ENCODE assay signal across 8 cellular contexts in the genomic region with DNA sequence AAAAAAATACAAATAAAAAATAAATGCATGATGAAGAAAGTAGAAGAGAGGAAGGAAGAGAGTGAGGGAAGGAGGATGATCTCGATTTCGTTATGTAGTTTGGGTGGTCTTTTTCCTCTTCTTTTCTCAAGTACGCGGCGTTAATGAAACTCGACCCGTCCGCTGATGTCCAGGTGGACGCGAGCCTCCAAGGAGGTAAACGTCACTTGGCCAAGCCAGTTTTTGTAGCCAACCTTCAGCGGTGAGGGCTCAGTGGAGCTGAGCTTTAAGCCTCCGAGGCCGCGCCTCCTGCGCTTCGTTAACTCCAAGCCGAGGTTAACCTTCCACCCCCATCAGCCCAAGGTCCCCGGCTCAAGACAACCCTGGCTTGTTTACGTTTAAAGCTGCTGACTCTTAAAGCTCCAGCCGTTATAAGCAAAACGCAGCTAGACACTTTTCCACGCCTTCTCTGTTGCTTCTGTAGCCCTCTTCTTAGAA.
A peak's percentile ranks its signal among the peaks of the same experiment; 100 is the strongest.
DNase-seq lines count a peak whose midpoint lies in the region; ATAC-seq and TF ChIP-seq lines count a peak whose summit lies in the region.

No MANE protein-coding gene starts in this region.

- H3K9me3 ChIP-seq in HUES6 (ENCODE audit: control insufficient read depth, insufficient read depth, low read depth, low read length), result peaks cover 8% of the 10 kb centered on the region

- H3K27me3 ChIP-seq in HUES6 (ENCODE audit: control insufficient read depth, insufficient read depth, low read length), result no peaks in the 10 kb centered on the region

- peak overlapping the region; percentile 59 for H3K4me3 ChIP-seq in GM12864 (ENCODE audit: low read depth, low read length)
- H3K4me3 ChIP-seq in HUES6 (ENCODE audit: low read depth, low read length), result peak overlapping the region; percentile 68

- TF ChIP-seq CTCF in GM12864 (IDR thresholded peaks at IDR 0.05; ENCODE audit: low read depth, low read length, missing control alignments) (no peak), VCaP (conservative IDR thresholded peaks at IDR 0.05) (no peak)

- H3K4me1 Mint-ChIP-seq in memory B cell, result peaks cover 29% of the 10 kb centered on the region
- H3K4me1 Mint-ChIP-seq in stimulated activated naive CD8-positive, alpha-beta T cell treated with anti-CD3 and anti-CD28 coated beads, Interleukin-15, amount 100 ng/mL, for 72 hours, result peaks cover 38% of the 10 kb centered on the region

- H3K36me3 Mint-ChIP-seq in memory B cell, result no peaks in the 10 kb centered on the region

- no peaks in the 10 kb centered on the region for H3K9me3 Mint-ChIP-seq in memory B cell
- no peaks in the 10 kb centered on the region for H3K9me3 Mint-ChIP-seq in stimulated activated naive CD8-positive, alpha-beta T cell treated with anti-CD3 and anti-CD28 coated beads, Interleukin-15, amount 100 ng/mL, for 72 hours

- ATAC-seq in memory B cell (ENCODE audit: low read depth) (peak; percentile 27), HG03196 (IDR thresholded peaks at IDR 0.05; ENCODE audit: unreplicated experiment) (no peak), HG03571 (IDR thresholded peaks at IDR 0.05; ENCODE audit: unreplicated experiment) (no peak)
- ATAC-seq in stimulated activated naive CD8-positive, alpha-beta T cell treated with anti-CD3 and anti-CD28 coated beads, Interleukin-15, amount 100 ng/mL, for 72 hours, result peak; percentile 22

- H3K27ac Mint-ChIP-seq in memory B cell, result peak overlapping the region; percentile 98
- H3K27ac Mint-ChIP-seq in stimulated activated naive CD8-positive, alpha-beta T cell treated with anti-CD3 and anti-CD28 coated beads, Interleukin-15, amount 100 ng/mL, for 72 hours, result peak overlapping the region; percentile 66 to 80

- H3K27me3 Mint-ChIP-seq in memory B cell, result no peaks in the 10 kb centered on the region
- H3K27me3 Mint-ChIP-seq in stimulated activated naive CD8-positive, alpha-beta T cell treated with anti-CD3 and anti-CD28 coated beads, Interleukin-15, amount 100 ng/mL, for 72 hours, result no peaks in the 10 kb centered on the region

- H3K4me1 ChIP-seq in HUES6 (ENCODE audit: control insufficient read depth, insufficient read depth, low read length), result peaks cover 10% of the 10 kb centered on the region; the same call in 1 of the 2 replicates

- no peaks in the 10 kb centered on the region for H3K36me3 ChIP-seq in HUES6 (ENCODE audit: control insufficient read depth, insufficient read depth, low read length)

- H3K9ac ChIP-seq in HUES6 (ENCODE audit: low read length), result peak overlapping the region; percentile 12

- peak overlapping the region; percentile 98 for H3K4me3 Mint-ChIP-seq in memory B cell
- peak overlapping the region; percentile 98 to 99 for H3K4me3 Mint-ChIP-seq in stimulated activated naive CD8-positive, alpha-beta T cell treated with anti-CD3 and anti-CD28 coated beads, Interleukin-15, amount 100 ng/mL, for 72 hours

- H3K27ac ChIP-seq in HUES6 (ENCODE audit: low read depth, low read length), result no peak overlapping the region
- H3K27ac ChIP-seq in VCaP, result peak overlapping the region; percentile 84

- DNase-seq in GM12864 (ENCODE audit: low read depth) (no peak), ecto neural progenitor cell (ENCODE audit: low spot score) (peak; percentile 79), memory B cell (ENCODE audit: low spot score in 2 of 2) (peak; percentile 23 to 38)
- DNase-seq in stimulated activated naive CD8-positive, alpha-beta T cell treated with anti-CD3 and anti-CD28 coated beads, Interleukin-15, amount 100 ng/mL, for 72 hours, result peak; percentile 39 to 48

Comparison
In these comparisons a context has a peak if more than half of its experiments do, and no peak if none do; other contexts are left out.
1. ATAC-seq: peak in memory B cell (single experiment) and stimulated activated naive CD8-positive, alpha-beta T cell treated with anti-CD3 and anti-CD28 coated beads, Interleukin-15, amount 100 ng/mL, for 72 hours (single experiment); none in HG03196 (single experiment) and HG03571 (single experiment).